Comparison of ENCODE assay signal across 8 cellular contexts in the genomic region with DNA sequence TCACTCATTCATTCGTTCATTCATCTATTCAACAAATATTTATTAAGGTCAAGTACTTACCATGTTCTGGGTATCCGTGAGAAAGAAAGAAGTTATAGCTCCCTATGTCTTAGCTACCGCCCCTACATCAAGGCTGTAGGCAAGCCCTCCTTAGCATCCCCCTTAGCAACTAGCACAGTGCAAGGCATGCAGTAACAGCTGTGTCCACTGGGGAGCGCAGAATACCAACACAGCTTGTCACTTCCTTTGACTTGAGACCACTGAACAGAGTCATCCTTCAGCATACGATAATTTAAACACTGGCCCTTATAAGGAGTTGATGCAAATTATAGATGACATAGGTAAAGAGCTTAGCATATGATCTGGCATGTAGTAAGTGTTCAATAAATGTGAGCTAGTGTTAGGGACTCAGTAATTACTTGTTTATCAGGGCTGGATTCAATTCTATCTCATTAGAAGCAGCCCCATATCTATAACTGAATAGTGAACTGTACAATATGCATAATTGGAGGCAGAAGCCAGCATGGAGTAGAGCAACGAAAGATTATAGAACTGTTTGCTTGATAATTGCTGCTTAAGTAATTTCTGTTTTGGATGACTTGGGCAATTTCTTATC. TPM values are rescaled to one million over a fixed set of nuclear protein-coding genes. Genes with fewer than 3 reads are reported as not detected.
A peak's percentile ranks its signal among the peaks of the same experiment; 100 is the strongest.
DNase-seq lines count a peak whose midpoint lies in the region; ATAC-seq and TF ChIP-seq lines count a peak whose summit lies in the region.

No MANE protein-coding gene starts in this region.

- intact Hi-C loops in A673 (cut with micrococcal nuclease; ENCODE audit: unreplicated experiment) (no loop called here), aorta (cut with DNase I) (loop anchor here in 1 of 2 donors (2.0 to 5.0 kb wide), 2 partner anchors 100 to 153 kb away; no protein-coding TSS in a partner anchor)

- no peak overlapping the region for H3K4me3 ChIP-seq in A673 (ENCODE audit: low read depth, low read length, poor library complexity, severe bottlenecking)
- no peak overlapping the region for H3K4me3 ChIP-seq in NT2/D1 (ENCODE audit: insufficient read length, low read depth)
- H3K4me3 ChIP-seq in aorta (ENCODE audit: low read length in 2 of 2), result no peak overlapping the region

- CTCF ChIA-PET in A673 (lab: Charles Lee), result interaction anchor here (0.5 to 1.2 kb wide), 5 partner anchors 8 to 126 kb away, joined by 3 to 9 read pairs (median 4); a partner anchor contains a TSS

- TF ChIP-seq CTCF in A673 (conservative IDR thresholded peaks at IDR 0.05; ENCODE audit: low read depth, low read length) (peak; percentile 80), GM13976 (IDR thresholded peaks at IDR 0.05; ENCODE audit: borderline replicate concordance, control extremely low read depth, extremely low read depth, insufficient read depth, missing control alignments) (peak; percentile 71)

- no peak overlapping the region for H3K9ac ChIP-seq in NT2/D1 (ENCODE audit: insufficient read length, low read depth)

- POLR2A ChIA-PET in A673 (lab: Charles Lee; ENCODE audit: low non-redundant PET), result no interaction called here

- no peaks in the 10 kb centered on the region for H3K9me3 ChIP-seq in A673 (ENCODE audit: low read depth, low read length, poor library complexity, severe bottlenecking)
- no peaks in the 10 kb centered on the region for H3K9me3 ChIP-seq in NT2/D1 (ENCODE audit: insufficient read depth, low read length)
- H3K9me3 ChIP-seq in aorta (ENCODE audit: control insufficient read depth, low read length), result no peaks in the 10 kb centered on the region

- H3K27ac ChIP-seq in A673 (ENCODE audit: low read depth, low read length, poor library complexity, severe bottlenecking), result no peak overlapping the region
- no peak overlapping the region for H3K27ac ChIP-seq in aorta (ENCODE audit: low read depth in 1 of 2, low read length in 2 of 2)

- H3K4me1 ChIP-seq in A673 (ENCODE audit: insufficient read depth, low read length, poor library complexity, severe bottlenecking), result no peaks in the 10 kb centered on the region
- H3K4me1 ChIP-seq in NT2/D1 (ENCODE audit: insufficient read depth, insufficient read length), result no peaks in the 10 kb centered on the region
- no peaks in the 10 kb centered on the region for H3K4me1 ChIP-seq in aorta (ENCODE audit: control insufficient read depth in 1 of 2, insufficient read depth in 2 of 2, low read length in 2 of 2)

- DNase-seq in A673 (ENCODE audit: low spot score) (peak; percentile 63), GM13976 (ENCODE audit: low spot score) (peak; percentile 63), NT2/D1 (ENCODE audit: low read depth, low spot score) (peak; percentile 58), foreskin melanocyte (peak; percentile 40), pons (ENCODE audit: low spot score) (peak; percentile 37), aorta (peak; percentile 59 to 77)
- peak; percentile 71 to 72 for DNase-seq in activated T-cell treated with anti-CD3 and anti-CD28 coated beads, Interleukin-2, amount 50 U/mL, for 48 hours

- BruUV-seq in A673 (replicated peaks; lab: Mats Ljungman, UMichigan), result no TSS peak

- H3K27me3 ChIP-seq in A673 (replicated peaks; ENCODE audit: insufficient read depth, low read depth, low read length, poor library complexity) (no peaks in the 10 kb centered on the region), NT2/D1 (ENCODE audit: insufficient read depth, insufficient read length) (no peaks in the 10 kb centered on the region), aorta (ENCODE audit: control insufficient read depth in 1 of 2, insufficient read depth in 2 of 2, low read length in 1 of 2) (no peaks in the 10 kb centered on the region)

- ATAC-seq in HG03045 (IDR thresholded peaks at IDR 0.05; ENCODE audit: unreplicated experiment), result peak; percentile 65
- no peak for ATAC-seq in aorta (ENCODE audit: low FRiP score)

- in situ Hi-C loops in GM13976 (cut with MboI; ENCODE audit: low sequenced_read_pairs, unreplicated experiment), result no loop called here

- H3K36me3 ChIP-seq in A673 (ENCODE audit: insufficient read depth, low read length, poor library complexity, severe bottlenecking) (no peaks in the 10 kb centered on the region), NT2/D1 (ENCODE audit: insufficient read depth, insufficient read length, low read length) (no peaks in the 10 kb centered on the region), aorta (ENCODE audit: control insufficient read depth in 1 of 2, insufficient read depth in 2 of 2, low read length in 1 of 2) (no peaks in the 10 kb centered on the region)

- 9% methylated on average over 6 of the region's 6 CpGs for WGBS in aorta, 2 donors

RNA-seq across cellular contexts. Expression of a gene that starts 8.7 kb away (rescaled TPM):
- total RNA-seq in A673 (2021) (not detected in 2 replicates), aorta (not detected)
- not detected for polyA plus RNA-seq in aorta

RNA-seq across cellular contexts. Expression of a gene that starts 46.1 kb away (rescaled TPM):
- total RNA-seq in A673 (2021) (not detected in 2 replicates), aorta (not detected)
- not detected for polyA plus RNA-seq in aorta
